Comparison of ENCODE assay signal across 8 cellular contexts in the genomic region with DNA sequence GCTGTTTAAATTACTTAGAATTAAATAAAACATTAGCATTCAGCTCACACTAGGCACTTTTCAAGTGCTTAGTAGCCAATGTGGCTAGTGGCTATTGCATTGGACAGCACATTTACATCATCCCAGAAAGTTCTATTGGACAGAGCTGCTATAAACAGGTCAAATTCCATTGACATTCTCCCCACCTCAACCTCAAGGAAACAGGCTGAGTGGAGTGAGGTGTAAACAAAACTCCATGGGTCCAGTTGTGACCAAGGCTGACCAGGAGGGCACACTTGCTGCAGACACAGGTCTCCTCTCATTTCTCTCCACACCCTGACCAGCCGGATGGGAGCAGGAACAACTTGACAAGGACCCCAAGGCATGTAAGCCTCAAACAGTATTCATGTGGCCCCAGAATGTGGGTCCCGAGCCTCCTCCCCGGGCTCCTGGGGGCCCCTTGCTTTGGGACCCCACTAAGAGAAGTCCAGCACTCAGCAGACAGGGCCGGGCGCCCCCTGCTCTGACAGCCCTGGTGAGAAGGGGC. TPM values are rescaled to one million over a fixed set of nuclear protein-coding genes. Genes with fewer than 3 reads are reported as not detected.
A peak's percentile ranks its signal among the peaks of the same experiment; 100 is the strongest.
DNase-seq lines count a peak whose midpoint lies in the region; ATAC-seq lines count a peak whose summit lies in the region.

No MANE protein-coding gene starts in this region.

- no peaks in the 10 kb centered on the region for H3K36me3 Mint-ChIP-seq in activated T-helper 2 cell treated with anti-CD3 and anti-CD28 coated beads, Interferon-gamma antibody, Interleukin-2, Interleukin-4, amounts not matched to agents 10 μg/mL and 5 μg/mL and 100 μg/mL, durations not matched to agents 14 hours and 24 hours and 36 hours (ENCODE audit: low read depth)
- H3K36me3 Mint-ChIP-seq in immature natural killer cell, result no peaks in the 10 kb centered on the region

- ATAC-seq in stimulated activated naive CD8-positive, alpha-beta T cell treated with anti-CD3 and anti-CD28 coated beads, Interleukin-15, amount 100 ng/mL, for 72 hours, result no peak
- ATAC-seq in GM18519 (IDR thresholded peaks at IDR 0.05; ENCODE audit: low FRiP score, unreplicated experiment), result no peak
- ATAC-seq in GM19463 (IDR thresholded peaks at IDR 0.05; ENCODE audit: unreplicated experiment), result no peak
- ATAC-seq in GM19455 (IDR thresholded peaks at IDR 0.05; ENCODE audit: unreplicated experiment), result no peak

- peaks cover 4% of the 10 kb centered on the region for H3K4me1 Mint-ChIP-seq in activated T-helper 2 cell treated with anti-CD3 and anti-CD28 coated beads, Interferon-gamma antibody, Interleukin-2, Interleukin-4, amounts not matched to agents 10 μg/mL and 5 μg/mL and 100 μg/mL, durations not matched to agents 14 hours and 24 hours and 36 hours (ENCODE audit: low read depth)
- H3K4me1 Mint-ChIP-seq in immature natural killer cell, result peaks cover 0 to 7% of the 10 kb centered on the region in 2 donors
- H3K4me1 Mint-ChIP-seq in stimulated activated naive CD8-positive, alpha-beta T cell treated with anti-CD3 and anti-CD28 coated beads, Interleukin-15, amount 100 ng/mL, for 72 hours, result peaks cover 6% of the 10 kb centered on the region

- peaks cover 58% of the 10 kb centered on the region for H3K27me3 Mint-ChIP-seq in activated T-helper 2 cell treated with anti-CD3 and anti-CD28 coated beads, Interferon-gamma antibody, Interleukin-2, Interleukin-4, amounts not matched to agents 10 μg/mL and 5 μg/mL and 100 μg/mL, durations not matched to agents 14 hours and 24 hours and 36 hours (ENCODE audit: low read depth)
- H3K27me3 Mint-ChIP-seq in immature natural killer cell (ENCODE audit: low read depth in 3 of 3), result peaks cover 8 to 9% (median 8%) of the 10 kb centered on the region in 3 donors
- H3K27me3 Mint-ChIP-seq in stimulated activated naive CD8-positive, alpha-beta T cell treated with anti-CD3 and anti-CD28 coated beads, Interleukin-15, amount 100 ng/mL, for 72 hours, result peaks cover 59% of the 10 kb centered on the region

- H3K27ac ChIP-seq in HUES48 (ENCODE audit: low read depth, low read length), result no peak overlapping the region

- H3K27ac Mint-ChIP-seq in activated T-helper 2 cell treated with anti-CD3 and anti-CD28 coated beads, Interferon-gamma antibody, Interleukin-2, Interleukin-4, amounts not matched to agents 10 μg/mL and 5 μg/mL and 100 μg/mL, durations not matched to agents 14 hours and 24 hours and 36 hours, result no peak overlapping the region
- peak overlapping the region in 1 of 6 donors; percentile 45 for H3K27ac Mint-ChIP-seq in immature natural killer cell
- peak overlapping the region in 1 of 2 donors; percentile 27 for H3K27ac Mint-ChIP-seq in stimulated activated naive CD8-positive, alpha-beta T cell treated with anti-CD3 and anti-CD28 coated beads, Interleukin-15, amount 100 ng/mL, for 72 hours

- H3K9me3 Mint-ChIP-seq in activated T-helper 2 cell treated with anti-CD3 and anti-CD28 coated beads, Interferon-gamma antibody, Interleukin-2, Interleukin-4, amounts not matched to agents 10 μg/mL and 5 μg/mL and 100 μg/mL, durations not matched to agents 14 hours and 24 hours and 36 hours, result no peaks in the 10 kb centered on the region
- no peaks in the 10 kb centered on the region for H3K9me3 Mint-ChIP-seq in immature natural killer cell
- H3K9me3 Mint-ChIP-seq in stimulated activated naive CD8-positive, alpha-beta T cell treated with anti-CD3 and anti-CD28 coated beads, Interleukin-15, amount 100 ng/mL, for 72 hours, result no peaks in the 10 kb centered on the region

- H3K9me3 ChIP-seq in HUES48 (ENCODE audit: control insufficient read depth, insufficient read depth, low read length), result no peaks in the 10 kb centered on the region

- no peaks in the 10 kb centered on the region; the same call in 1 of the 2 replicates for H3K27me3 ChIP-seq in HUES48 (ENCODE audit: control insufficient read depth, insufficient read depth, low read length)

- DNase-seq in activated T-helper 2 cell treated with anti-CD3 and anti-CD28 coated beads, Interferon-gamma antibody, Interleukin-2, Interleukin-4, amounts not matched to agents 10 μg/mL and 5 μg/mL and 100 μg/mL, durations not matched to agents 14 hours and 24 hours and 36 hours (ENCODE audit: low spot score), result no peak
- DNase-seq in immature natural killer cell (no peak), MV-4-11 (lab: John Stamatoyannopoulos, UW) (no peak)
- DNase-seq in stimulated activated naive CD8-positive, alpha-beta T cell treated with anti-CD3 and anti-CD28 coated beads, Interleukin-15, amount 100 ng/mL, for 72 hours, result no peak

- no peaks in the 10 kb centered on the region for H3K36me3 ChIP-seq in HUES48 (ENCODE audit: control insufficient read depth, insufficient read depth, low read length)

- H3K4me1 ChIP-seq in HUES48 (ENCODE audit: control insufficient read depth, insufficient read depth, low read length), result peaks cover 19% of the 10 kb centered on the region

- peak overlapping the region; percentile 60 for H3K4me3 Mint-ChIP-seq in activated T-helper 2 cell treated with anti-CD3 and anti-CD28 coated beads, Interferon-gamma antibody, Interleukin-2, Interleukin-4, amounts not matched to agents 10 μg/mL and 5 μg/mL and 100 μg/mL, durations not matched to agents 14 hours and 24 hours and 36 hours (ENCODE audit: low read depth)
- peak overlapping the region; percentile 79 to 86 (median 81) for H3K4me3 Mint-ChIP-seq in immature natural killer cell
- peak overlapping the region; percentile 65 to 76 for H3K4me3 Mint-ChIP-seq in stimulated activated naive CD8-positive, alpha-beta T cell treated with anti-CD3 and anti-CD28 coated beads, Interleukin-15, amount 100 ng/mL, for 72 hours

- no peak overlapping the region for H3K9ac ChIP-seq in HUES48 (ENCODE audit: low read depth, low read length)

- intact Hi-C loops in activated T-helper 2 cell treated with anti-CD3 and anti-CD28 coated beads, Interferon-gamma antibody, Interleukin-2, Interleukin-4, amounts not matched to agents 10 μg/mL and 5 μg/mL and 100 μg/mL, durations not matched to agents 14 hours and 24 hours and 36 hours (cut with micrococcal nuclease), result no loop called here

- H3K4me3 ChIP-seq in HUES48 (ENCODE audit: low read depth, low read length), result peak overlapping the region; percentile 69

RNA-seq across cellular contexts. Expression of a gene that starts 0.5 kb away (rescaled TPM):
- 0.05 and 0.21 TPM in 2 replicates for total RNA-seq in activated T-helper 2 cell treated with anti-CD3 and anti-CD28 coated beads, Interferon-gamma antibody, Interleukin-2, Interleukin-4, amounts not matched to agents 10 μg/mL and 5 μg/mL and 100 μg/mL, durations not matched to agents 14 hours and 24 hours and 36 hours
- under 1 TPM in 2 of 3 donors, not detected in 1; 0.19 to 0.21 TPM for polyA plus RNA-seq in immature natural killer cell

RNA-seq across cellular contexts. Expression of a gene that starts 30.0 kb away (rescaled TPM):
- 25.8 and 28.2 TPM in 2 replicates for total RNA-seq in activated T-helper 2 cell treated with anti-CD3 and anti-CD28 coated beads, Interferon-gamma antibody, Interleukin-2, Interleukin-4, amounts not matched to agents 10 μg/mL and 5 μg/mL and 100 μg/mL, durations not matched to agents 14 hours and 24 hours and 36 hours
- polyA plus RNA-seq in immature natural killer cell, result 10 to 100 TPM; 21.5 to 33.6 (median 32.6) TPM

RNA-seq across cellular contexts. Expression of a gene that starts 32.7 kb away (rescaled TPM):
- total RNA-seq in activated T-helper 2 cell treated with anti-CD3 and anti-CD28 coated beads, Interferon-gamma antibody, Interleukin-2, Interleukin-4, amounts not matched to agents 10 μg/mL and 5 μg/mL and 100 μg/mL, durations not matched to agents 14 hours and 24 hours and 36 hours, result 103 and 115 TPM in 2 replicates
- 10 to 100 TPM; 54.1 to 94.0 (median 55.8) TPM for polyA plus RNA-seq in immature natural killer cell

RNA-seq across cellular contexts. Expression of a gene that starts 48.4 kb away (rescaled TPM):
- total RNA-seq in activated T-helper 2 cell treated with anti-CD3 and anti-CD28 coated beads, Interferon-gamma antibody, Interleukin-2, Interleukin-4, amounts not matched to agents 10 μg/mL and 5 μg/mL and 100 μg/mL, durations not matched to agents 14 hours and 24 hours and 36 hours, result 0.16 and 0.28 TPM in 2 replicates
- polyA plus RNA-seq in immature natural killer cell, result under 1 TPM in 1 of 3 donors, not detected in 2; 0.44 TPM
